Comparison of ENCODE assay signal across 8 cellular contexts in genomic region chrX:37350034-37350365, GRCh38. TPM values are rescaled to one million over a fixed set of nuclear protein-coding genes. Genes with fewer than 3 reads are reported as not detected.
DNase-seq lines count a peak whose midpoint lies in the region; ATAC-seq and TF ChIP-seq lines count a peak whose summit lies in the region.

No MANE protein-coding gene starts in this region.

- no peaks in the 10 kb centered on the region for H3K9me3 ChIP-seq in tibial nerve

- WGBS in lower leg skin, 2 donors, result 0 to 38% methylated on average over 8 of the region's 8 CpGs
- WGBS in tibial nerve, 2 donors, result 0 to 36% methylated on average over 5 to 8 of the region's 8 CpGs

- no peaks in the 10 kb centered on the region for H3K27me3 ChIP-seq in tibial nerve

- intact Hi-C loops in lower leg skin (cut with DNase I; ENCODE audit: low total_unique reads), result no loop called here

- DNase-seq in DMS 273 (lab: John Stamatoyannopoulos, UW; ENCODE audit: unreplicated experiment) (peak; percentile 60), DMS 273 treated with DMSO at 0.1 percent for 48 hours (lab: John Stamatoyannopoulos, UW) (no peak), cardiac fibroblast (ENCODE audit: low read depth in 2 of 2) (peak; percentile 20 to 27), lower leg skin (ENCODE audit: low spot score in 2 of 2) (no peak), tibial nerve (ENCODE audit: low spot score in 2 of 2) (peak in 1 of 2 donors; percentile 5), NOMO-1 treated with dmso at 0.1 percent for 144 hours (lab: John Stamatoyannopoulos, UW; ENCODE audit: unreplicated experiment) (no peak), hippocampal formation (lab: John Stamatoyannopoulos, UW) (no peak)

- no peak for ATAC-seq in GM18858 (IDR thresholded peaks at IDR 0.05; ENCODE audit: unreplicated experiment)

- H3K36me3 ChIP-seq in tibial nerve, result no peaks in the 10 kb centered on the region

- TF ChIP-seq CTCF in cardiac fibroblast (IDR thresholded peaks at IDR 0.05; ENCODE audit: low read depth, low read length), result no peak
- TF ChIP-seq CTCF in lower leg skin (IDR thresholded peaks at IDR 0.05), result no peak
- no peak for TF ChIP-seq CTCF in tibial nerve (IDR thresholded peaks at IDR 0.05)

- no peak for TF ChIP-seq POLR2A in lower leg skin (IDR thresholded peaks at IDR 0.05)
- no peak for TF ChIP-seq POLR2A in tibial nerve (IDR thresholded peaks at IDR 0.05)

- H3K4me1 ChIP-seq in tibial nerve, result peaks cover 0 to 25% (median 0%) of the 10 kb centered on the region in 4 donors

- peak overlapping the region; percentile 80 to 92 (median 87) for H3K27ac ChIP-seq in tibial nerve

- H3K4me3 ChIP-seq in cardiac fibroblast (replicated peaks in 1 of 2; ENCODE audit: low read depth in 2 of 2, low read length in 2 of 2) (peak overlapping the region; percentile 75 to 87), lower leg skin (ENCODE audit: low read depth, poor library complexity, severe bottlenecking) (peak overlapping the region; percentile 45), tibial nerve (peak overlapping the region; percentile 47 to 74 (median 54))

- TF ChIP-seq EP300 in tibial nerve (IDR thresholded peaks at IDR 0.05), result no peak

RNA-seq across cellular contexts. Expression of gene PRRG1, which starts 0.8 kb away (rescaled TPM):
- total RNA-seq in lower leg skin, result 1 to 10 TPM; 4.0 to 8.1 (median 6.1) TPM
- total RNA-seq in tibial nerve, result 10 to 100 TPM; 15.5 to 21.3 (median 18.4) TPM

Comparison
In these comparisons a context has a peak if more than half of its experiments do, and no peak if none do; other contexts are left out.
1. DNase-seq: peak in DMS 273 (single experiment) and cardiac fibroblast (2 of 2); none in DMS 273 treated with DMSO at 0.1 percent for 48 hours (single experiment), lower leg skin (0 of 2), NOMO-1 treated with dmso at 0.1 percent for 144 hours (single experiment) and hippocampal formation (0 of 2).
2. Peak in every context shown above with its lines, with median percentiles within 50 percentile points of each other: H3K4me3 ChIP-seq.